Comparison of ENCODE assay signal across 20 cellular contexts in genomic region chr13:103371271-103371670, GRCh38.
"Had no signal": no experiment of that assay in that cellular context is flagged by ENCODE, and none has a peak within 500 bp of the region (broad histone marks: within the 10 kb centered on the region; RNA-seq: fewer than 3 reads in every experiment).

No MANE protein-coding gene starts in this region.

- H3K27me3 ChIP-seq: hepatocyte, tibial nerve, vagina had no signal

- H3K4me3 Mint-ChIP-seq: activated naive CD4-positive, alpha-beta T cell treated with anti-CD3 and anti-CD28 coated beads, Interleukin-2, amount 50 U/mL, for 24 hours; mesothelial cell of epicardium; nephron progenitor cell had no signal

- H3K27ac ChIP-seq: hepatocyte, tibial nerve, vagina, VCaP had no signal

- H3K79me2 ChIP-seq: hepatocyte had no signal

- H3K4me2 ChIP-seq: hepatocyte had no signal

- H3K27ac Mint-ChIP-seq: activated naive CD4-positive, alpha-beta T cell treated with anti-CD3 and anti-CD28 coated beads, Interleukin-2, amount 50 U/mL, for 24 hours; mesothelial cell of epicardium; nephron progenitor cell had no signal

- ATAC-seq: esophagus mucosa; left lobe of liver; stimulated activated naive CD8-positive, alpha-beta T cell treated with anti-CD3 and anti-CD28 coated beads, Interleukin-15, Interleukin-2, amounts not matched to agents 100 U/mL and 50 U/mL, for 24 hours had no signal

- H3K9me3 ChIP-seq: tibial nerve, vagina had no signal

- H3K4me1 Mint-ChIP-seq: activated naive CD4-positive, alpha-beta T cell treated with anti-CD3 and anti-CD28 coated beads, Interleukin-2, amount 50 U/mL, for 24 hours had no signal

- H2AFZ ChIP-seq: hepatocyte had no signal

- H3K36me3 ChIP-seq: tibial nerve, vagina had no signal

- H3K36me3 Mint-ChIP-seq: activated naive CD4-positive, alpha-beta T cell treated with anti-CD3 and anti-CD28 coated beads, Interleukin-2, amount 50 U/mL, for 24 hours; mesothelial cell of epicardium had no signal

- H3K4me3 ChIP-seq: hepatocyte, lung, tibial nerve, vagina had no signal

- DNase-seq: activated CD4-positive, alpha-beta T cell treated with anti-CD3 and anti-CD28 coated beads for 1 hour; activated CD4-positive, alpha-beta T cell treated with anti-CD3 and anti-CD28 coated beads, Interleukin-2, amount 50 U/mL, for 4 hours; activated gamma-delta T cell; cerebellar nuclear complex; effector CD4-positive, alpha-beta T cell; islet precursor cell; nephron progenitor cell; stimulated activated naive CD8-positive, alpha-beta T cell treated with anti-CD3 and anti-CD28 coated beads, Interleukin-15, Interleukin-2, amounts not matched to agents 100 U/mL and 50 U/mL, for 24 hours; substantia nigra; SW 1271; T-helper 2 cell had no signal

- H3K4me1 ChIP-seq: tibial nerve, vagina had no signal

- H3K27me3 Mint-ChIP-seq: activated naive CD4-positive, alpha-beta T cell treated with anti-CD3 and anti-CD28 coated beads, Interleukin-2, amount 50 U/mL, for 24 hours had no signal
